Comparison of ENCODE assay signal across 21 cellular contexts in genomic region chr6:116323863-116324262, GRCh38.
"Had no signal": no experiment of that assay in that cellular context is flagged by ENCODE, and none has a peak within 500 bp of the region (broad histone marks: within the 10 kb centered on the region; RNA-seq: fewer than 3 reads in every experiment).

No MANE protein-coding gene starts in this region.

- H3K4me1 ChIP-seq: foreskin keratinocyte had no signal

- DNase-seq: activated B cell treated with CpG ODN at 0.5 μM for 24 hours; activated CD4-positive, alpha-beta T cell treated with anti-CD3 and anti-CD28 coated beads, Interleukin-2, amount 50 U/mL, for 1 hour; activated CD8-positive, alpha-beta T cell treated with anti-CD3 and anti-CD28 coated beads for 36 hours; activated gamma-delta T cell treated with Interleukin-2 at 50 U/mL for 16 hours; activated naive CD4-positive, alpha-beta T cell treated with anti-CD3 and anti-CD28 coated beads, Interleukin-2, amount 50 U/mL, for 16 hours; activated T-cell treated with anti-CD3 and anti-CD28 coated beads, Interleukin-2, amount 50 U/mL, for 4 hours; amniotic stem cell; caudate nucleus; foreskin keratinocyte; heart right ventricle; left lung; lower lobe of right lung; mesenchymal stem cell; natural killer cell; stimulated activated CD4-positive, alpha-beta T cell treated with anti-CD3 and anti-CD28 coated beads, Interleukin-15, amount 100 ng/mL, for 24 hours; stimulated activated CD4-positive, alpha-beta T cell treated with anti-CD3 and anti-CD28 coated beads, Interleukin-2, amount 100 ng/mL, for 24 hours; stimulated activated naive CD4-positive, alpha-beta T cell treated with Interleukin-2 at 50 U/mL for 16 hours had no signal

- H3K27ac ChIP-seq: foreskin keratinocyte, heart right ventricle, left lung, lower lobe of right lung, tibial nerve had no signal

- H3K9me3 ChIP-seq: heart right ventricle, left lung, lower lobe of right lung, right atrium auricular region, tibial nerve had no signal

- H3K36me3 ChIP-seq: heart right ventricle, left lung, lower lobe of right lung, right atrium auricular region, tibial nerve had no signal

- H3K27me3 ChIP-seq: foreskin keratinocyte, heart right ventricle, left lung, right atrium auricular region, tibial nerve had no signal

- ATAC-seq: activated CD8-positive, alpha-beta T cell treated with anti-CD3 and anti-CD28 coated beads for 36 hours; activated T-cell treated with anti-CD3 and anti-CD28 coated beads, Interleukin-2, amount 50 U/mL, for 4 hours; activated T-helper 17 cell treated with anti-CD3 and anti-CD28 coated beads, Interleukin-2, amount 50 U/mL, for 72 hours; esophagus mucosa; foreskin keratinocyte; heart right ventricle; left lung; lower lobe of right lung; natural killer cell had no signal

- H3K4me3 ChIP-seq: heart right ventricle, left lung, lower lobe of right lung, right atrium auricular region, tibial nerve had no signal
